Comparison of ENCODE assay signal across 8 cellular contexts in genomic region chr17:48611681-48612455, GRCh38. TPM values are rescaled to one million over a fixed set of nuclear protein-coding genes. Genes with fewer than 3 reads are reported as not detected.
DNase-seq lines count a peak whose midpoint lies in the region; ATAC-seq and TF ChIP-seq lines count a peak whose summit lies in the region.

No MANE protein-coding gene starts in this region.

- ATAC-seq in GM21529 (IDR thresholded peaks at IDR 0.05; ENCODE audit: unreplicated experiment) (no peak), HG02970 (IDR thresholded peaks at IDR 0.05; ENCODE audit: low FRiP score, unreplicated experiment) (no peak), HG03108 (IDR thresholded peaks at IDR 0.05; ENCODE audit: unreplicated experiment) (no peak)

- H3K27ac Mint-ChIP-seq in T-helper 1 cell treated with Interleukin-12 subunit alpha and Interleukin-12 subunit beta and Interleukin-4 antibody, amounts not matched to agents 30 μg/mL and 1 μg/mL, for 36 hours, result peak overlapping the region; percentile 50
- no peak overlapping the region for H3K27ac Mint-ChIP-seq in endothelial cell (ENCODE audit: unreplicated experiment)
- no peak overlapping the region for H3K27ac Mint-ChIP-seq in stimulated activated naive CD8-positive, alpha-beta T cell treated with anti-CD3 and anti-CD28 coated beads, Interleukin-15, Interleukin-2, amounts not matched to agents 100 ng/mL and 50 ng/mL, for 24 hours

- H3K27me3 Mint-ChIP-seq in T-helper 1 cell treated with Interleukin-12 subunit alpha and Interleukin-12 subunit beta and Interleukin-4 antibody, amounts not matched to agents 30 μg/mL and 1 μg/mL, for 36 hours (ENCODE audit: low read depth), result peaks cover 86% of the 10 kb centered on the region
- H3K27me3 Mint-ChIP-seq in endothelial cell (ENCODE audit: unreplicated experiment), result peaks cover 32% of the 10 kb centered on the region
- peaks cover 79% of the 10 kb centered on the region for H3K27me3 Mint-ChIP-seq in stimulated activated naive CD8-positive, alpha-beta T cell treated with anti-CD3 and anti-CD28 coated beads, Interleukin-15, Interleukin-2, amounts not matched to agents 100 ng/mL and 50 ng/mL, for 24 hours

- peaks cover 32% of the 10 kb centered on the region for H3K4me1 Mint-ChIP-seq in T-helper 1 cell treated with Interleukin-12 subunit alpha and Interleukin-12 subunit beta and Interleukin-4 antibody, amounts not matched to agents 30 μg/mL and 1 μg/mL, for 36 hours (ENCODE audit: low read depth)
- peaks cover 30% of the 10 kb centered on the region for H3K4me1 Mint-ChIP-seq in endothelial cell (ENCODE audit: unreplicated experiment)
- H3K4me1 Mint-ChIP-seq in stimulated activated naive CD8-positive, alpha-beta T cell treated with anti-CD3 and anti-CD28 coated beads, Interleukin-15, Interleukin-2, amounts not matched to agents 100 ng/mL and 50 ng/mL, for 24 hours (ENCODE audit: low read depth), result peaks cover 48% of the 10 kb centered on the region

- TF ChIP-seq CTCF in endothelial cell (IDR thresholded peaks at IDR 0.05; ENCODE audit: unreplicated experiment), result no peak

- DNase-seq in T-helper 1 cell (no peak), NCI-H748 (lab: John Stamatoyannopoulos, UW; ENCODE audit: unreplicated experiment) (peak; percentile 81), endothelial cell (ENCODE audit: low spot score) (no peak)

- H3K9me3 Mint-ChIP-seq in T-helper 1 cell treated with Interleukin-12 subunit alpha and Interleukin-12 subunit beta and Interleukin-4 antibody, amounts not matched to agents 30 μg/mL and 1 μg/mL, for 36 hours, result no peaks in the 10 kb centered on the region
- H3K9me3 Mint-ChIP-seq in endothelial cell (ENCODE audit: unreplicated experiment), result no peaks in the 10 kb centered on the region
- H3K9me3 Mint-ChIP-seq in stimulated activated naive CD8-positive, alpha-beta T cell treated with anti-CD3 and anti-CD28 coated beads, Interleukin-15, Interleukin-2, amounts not matched to agents 100 ng/mL and 50 ng/mL, for 24 hours, result no peaks in the 10 kb centered on the region

- no peaks in the 10 kb centered on the region for H3K36me3 Mint-ChIP-seq in T-helper 1 cell treated with Interleukin-12 subunit alpha and Interleukin-12 subunit beta and Interleukin-4 antibody, amounts not matched to agents 30 μg/mL and 1 μg/mL, for 36 hours (ENCODE audit: low read depth)
- H3K36me3 Mint-ChIP-seq in endothelial cell (ENCODE audit: low read depth, unreplicated experiment), result no peaks in the 10 kb centered on the region
- H3K36me3 Mint-ChIP-seq in stimulated activated naive CD8-positive, alpha-beta T cell treated with anti-CD3 and anti-CD28 coated beads, Interleukin-15, Interleukin-2, amounts not matched to agents 100 ng/mL and 50 ng/mL, for 24 hours (ENCODE audit: low read depth), result no peaks in the 10 kb centered on the region

- peak overlapping the region; percentile 91 for H3K4me3 Mint-ChIP-seq in T-helper 1 cell treated with Interleukin-12 subunit alpha and Interleukin-12 subunit beta and Interleukin-4 antibody, amounts not matched to agents 30 μg/mL and 1 μg/mL, for 36 hours
- H3K4me3 Mint-ChIP-seq in endothelial cell (ENCODE audit: unreplicated experiment), result peak overlapping the region; percentile 56
- peak overlapping the region; percentile 91 for H3K4me3 Mint-ChIP-seq in stimulated activated naive CD8-positive, alpha-beta T cell treated with anti-CD3 and anti-CD28 coated beads, Interleukin-15, Interleukin-2, amounts not matched to agents 100 ng/mL and 50 ng/mL, for 24 hours

RNA-seq across cellular contexts. Expression of gene HOXB7, which starts 1.1 kb away (rescaled TPM):
- 3.6 TPM for total RNA-seq in endothelial cell (ENCODE audit: unreplicated experiment)

RNA-seq across cellular contexts. Expression of gene HOXB8, which starts 3.2 kb away (rescaled TPM):
- 0.15 TPM for total RNA-seq in endothelial cell (ENCODE audit: unreplicated experiment)

RNA-seq across cellular contexts. Expression of gene HOXB6, which starts 7.1 kb away (rescaled TPM):
- 1.9 TPM for total RNA-seq in endothelial cell (ENCODE audit: unreplicated experiment)

RNA-seq across cellular contexts. Expression of gene HOXB9, which starts 14.3 kb away (rescaled TPM):
- total RNA-seq in endothelial cell (ENCODE audit: unreplicated experiment), result 0.49 TPM

RNA-seq across cellular contexts. Expression of gene HOXB5, which starts 18.3 kb away (rescaled TPM):
- total RNA-seq in endothelial cell (ENCODE audit: unreplicated experiment), result 0.59 TPM
